14 cellular contexts compared by ENCODE assay signal in the genomic region with DNA sequence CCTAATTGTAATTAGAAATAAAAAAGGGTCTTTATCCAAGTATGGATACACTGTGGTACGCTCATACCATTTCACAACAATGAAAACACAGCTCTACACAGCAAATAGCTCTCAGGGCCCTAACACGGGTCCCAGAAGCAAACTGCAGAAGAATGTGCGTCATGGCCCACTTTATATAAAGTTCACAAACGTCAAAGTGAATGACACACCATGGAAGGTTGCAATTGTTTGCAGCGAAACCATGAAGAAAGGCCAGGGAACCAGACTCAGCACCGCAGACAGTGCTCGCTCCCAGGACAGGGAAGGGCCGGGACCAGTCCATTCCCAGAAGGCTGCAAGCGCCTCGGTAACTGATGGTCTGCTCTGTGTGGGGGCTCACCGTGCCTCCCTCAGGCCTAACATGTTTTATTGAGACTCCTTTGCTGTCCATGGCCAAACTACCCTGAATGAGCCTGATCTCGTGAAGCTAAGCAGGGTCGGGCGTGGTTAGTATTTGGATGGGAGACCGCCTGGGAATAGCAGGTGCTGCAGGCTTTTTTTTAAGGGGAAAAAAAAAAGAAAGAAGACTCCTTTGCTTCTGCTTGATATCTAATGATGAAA. TPM values are rescaled to one million over a fixed set of nuclear protein-coding genes. Genes with fewer than 3 reads are reported as not detected.
DNase-seq lines count a peak whose midpoint lies in the region; ATAC-seq, FAIRE-seq and TF ChIP-seq lines count a peak whose summit lies in the region.
"Had no signal": no experiment of that assay in that cellular context is flagged by ENCODE, and none has a peak within 500 bp of the region (broad histone marks: within the 10 kb centered on the region; RNA-seq: fewer than 3 reads in every experiment).

No MANE protein-coding gene starts in this region.

- H3K4me3 Mint-ChIP-seq in MCF 10A (ENCODE audit: unreplicated experiment) (no peak overlapping the region), neural progenitor cell (peak overlapping the region; percentile 43)
- H3K4me3 Mint-ChIP-seq: naive thymus-derived CD8-positive, alpha-beta T cell; T-helper 2 cell treated with Interferon-gamma antibody and Interleukin-4, amounts not matched to agents 5 μg/mL and 100 μg/mL, for 36 hours had no signal

- no peak overlapping the region for H3K4me2 ChIP-seq in neural progenitor cell

- H3K27ac Mint-ChIP-seq in MCF 10A (ENCODE audit: low read depth, unreplicated experiment), result no peak overlapping the region
- peak overlapping the region; percentile 78 for H3K27ac Mint-ChIP-seq in neural progenitor cell
- H3K27ac Mint-ChIP-seq: naive thymus-derived CD8-positive, alpha-beta T cell; T-helper 2 cell treated with Interferon-gamma antibody and Interleukin-4, amounts not matched to agents 5 μg/mL and 100 μg/mL, for 36 hours had no signal

- FAIRE-seq in pancreas (lab: Jason Lieb, UNC), result no peak

- no peak overlapping the region for H3K9ac ChIP-seq in neural progenitor cell

- no peak for DNase-seq in breast epithelium (ENCODE audit: low spot score in 2 of 2)
- DNase-seq in MCF 10A (ENCODE audit: unreplicated experiment), result no peak
- peak; percentile 54 for DNase-seq in choroid plexus epithelial cell (ENCODE audit: low read depth)
- DNase-seq in neural progenitor cell (ENCODE audit: low spot score), result no peak
- no peak for DNase-seq in upper lobe of right lung
- no peak for DNase-seq in HuH-7 (ENCODE audit: low spot score)
- DNase-seq in GM13977 (ENCODE audit: low spot score), result no peak
- DNase-seq in pancreas, result no peak
- DNase-seq: NCI-H1092; NK-92 treated with Interleukin-12 subunit alpha and Interleukin-12 subunit beta, amount 100 ng/mL, for 24 hours; stimulated activated naive CD4-positive, alpha-beta T cell treated with Interleukin-2 at 50 U/mL for 16 hours had no signal

- in situ Hi-C loops in GM13977 (cut with MboI; ENCODE audit: low pct_unique_long_range_greater_than_20kb, low sequenced_read_pairs, unreplicated experiment), result no loop called here

- BruUV-seq in MCF 10A (replicated peaks; lab: Mats Ljungman, UMichigan), result no TSS peak

- 80 to 94% methylated on average over 15 of the region's 15 CpGs for WGBS in pancreas, 2 donors

- POLR2A ChIA-PET in MCF 10A (lab: Yijun Ruan, JAX), result no interaction called here

- H3K9me3 ChIP-seq in breast epithelium (no peaks in the 10 kb centered on the region), neural progenitor cell (ENCODE audit: low read depth) (no peaks in the 10 kb centered on the region), upper lobe of right lung (no peaks in the 10 kb centered on the region), pancreas (no peaks in the 10 kb centered on the region)

- peaks cover 14% of the 10 kb centered on the region for H3K4me1 Mint-ChIP-seq in MCF 10A (ENCODE audit: insufficient read depth, unreplicated experiment)
- peaks cover 45% of the 10 kb centered on the region for H3K4me1 Mint-ChIP-seq in neural progenitor cell

- ATAC-seq in upper lobe of right lung (no peak), pancreas (no peak)
- ATAC-seq: naive thymus-derived CD8-positive, alpha-beta T cell had no signal

- intact Hi-C loops in breast epithelium (cut with DNase I; ENCODE audit: low total_unique reads) (no loop called here), MCF 10A (cut with micrococcal nuclease) (no loop called here), upper lobe of right lung (cut with DNase I) (no loop called here), pancreas (cut with DNase I) (no loop called here)

- H4K20me1 ChIP-seq in neural progenitor cell (ENCODE audit: low read depth), result no peaks in the 10 kb centered on the region

- H3K9me3 Mint-ChIP-seq in MCF 10A (ENCODE audit: unreplicated experiment), result no peaks in the 10 kb centered on the region
- no peaks in the 10 kb centered on the region for H3K9me3 Mint-ChIP-seq in neural progenitor cell
- H3K9me3 Mint-ChIP-seq: naive thymus-derived CD8-positive, alpha-beta T cell; T-helper 2 cell treated with Interferon-gamma antibody and Interleukin-4, amounts not matched to agents 5 μg/mL and 100 μg/mL, for 36 hours had no signal

- no peaks in the 10 kb centered on the region for H3K79me2 ChIP-seq in neural progenitor cell (ENCODE audit: low read depth)

- no peaks in the 10 kb centered on the region for H3K4me1 ChIP-seq in breast epithelium
- H3K4me1 ChIP-seq in neural progenitor cell, result peaks cover 19% of the 10 kb centered on the region
- H3K4me1 ChIP-seq in upper lobe of right lung, result peaks cover 17% of the 10 kb centered on the region
- H3K4me1 ChIP-seq in pancreas, result no peaks in the 10 kb centered on the region

- H3K36me3 Mint-ChIP-seq in MCF 10A (ENCODE audit: insufficient read depth, unreplicated experiment) (peaks cover 20% of the 10 kb centered on the region), neural progenitor cell (peaks cover 8% of the 10 kb centered on the region)

- H3K36me3 ChIP-seq in breast epithelium, result peaks cover 4% of the 10 kb centered on the region
- H3K36me3 ChIP-seq in neural progenitor cell, result no peaks in the 10 kb centered on the region
- H3K36me3 ChIP-seq in upper lobe of right lung, result peaks cover 47% of the 10 kb centered on the region
- H3K36me3 ChIP-seq in pancreas, result peaks cover 0 to 34% (median 18%) of the 10 kb centered on the region in 3 donors

- no peak for TF ChIP-seq POLR2A in breast epithelium (IDR thresholded peaks at IDR 0.05)

- H3K27me3 Mint-ChIP-seq in MCF 10A (ENCODE audit: insufficient read depth, unreplicated experiment), result no peaks in the 10 kb centered on the region
- peaks cover 10% of the 10 kb centered on the region for H3K27me3 Mint-ChIP-seq in neural progenitor cell (ENCODE audit: insufficient read depth, low read depth)
- H3K27me3 Mint-ChIP-seq: naive thymus-derived CD8-positive, alpha-beta T cell had no signal

- H3K27me3 ChIP-seq in breast epithelium (no peaks in the 10 kb centered on the region), neural progenitor cell (no peaks in the 10 kb centered on the region), upper lobe of right lung (no peaks in the 10 kb centered on the region), pancreas (no peaks in the 10 kb centered on the region)

- CTCF ChIA-PET in MCF 10A (lab: Yijun Ruan, JAX), result interaction anchor here (0.6 to 3.0 kb wide), 3 partner anchors 10 to 151 kb away, joined by 3 to 14 read pairs (median 11); no protein-coding TSS in a partner anchor

- TF ChIP-seq CTCF in breast epithelium (IDR thresholded peaks at IDR 0.05) (no peak), MCF 10A (IDR thresholded peaks at IDR 0.05; ENCODE audit: unreplicated experiment) (no peak), choroid plexus epithelial cell (conservative IDR thresholded peaks at IDR 0.05; ENCODE audit: low read depth, low read length) (no peak), neural progenitor cell (IDR thresholded peaks at IDR 0.05) (no peak), upper lobe of right lung (IDR thresholded peaks at IDR 0.05) (no peak), GM13977 (IDR thresholded peaks at IDR 0.05; ENCODE audit: extremely low read depth, insufficient read depth, missing control alignments) (no peak), pancreas (IDR thresholded peaks at IDR 0.05) (no peak)

- peak overlapping the region; percentile 48 to 59 for H3K27ac ChIP-seq in breast epithelium
- no peak overlapping the region for H3K27ac ChIP-seq in neural progenitor cell
- H3K27ac ChIP-seq in upper lobe of right lung, result peak overlapping the region; percentile 11
- H3K27ac ChIP-seq in pancreas, result no peak overlapping the region
- H3K27ac ChIP-seq: HL-60 had no signal

- no peak overlapping the region for H2AFZ ChIP-seq in neural progenitor cell (replicated peaks)

- H3K4me3 ChIP-seq in breast epithelium (no peak overlapping the region), choroid plexus epithelial cell (ENCODE audit: low read depth, low read length) (no peak overlapping the region), neural progenitor cell (no peak overlapping the region), upper lobe of right lung (no peak overlapping the region), pancreas (no peak overlapping the region)

- peaks cover 10% of the 10 kb centered on the region for H3F3A ChIP-seq in neural progenitor cell (ENCODE audit: low read depth)

RNA-seq across cellular contexts. Expression of a gene that starts 47.8 kb away (rescaled TPM):
- total RNA-seq in breast epithelium, result 10 to 100 TPM; 24.0 to 69.4 (median 47.9) TPM
- 17.9 TPM in 2 replicates for total RNA-seq in MCF 10A (2022)
- 14.0 and 20.1 TPM in 2 replicates for total RNA-seq in neural progenitor cell (ENCODE audit: low replicate concordance)
- 21.6 TPM for total RNA-seq in upper lobe of right lung
- total RNA-seq in pancreas, result 10 to 100 TPM; 16.1 to 23.5 (median 18.3) TPM
- 10 to 100 TPM; 20.5 to 24.8 TPM for polyA plus RNA-seq in pancreas

RNA-seq across cellular contexts. Expression of a gene that starts 47.9 kb away (rescaled TPM):
- total RNA-seq in breast epithelium (10 to 100 TPM; 24.6 to 47.7 (median 28.2) TPM), MCF 10A (2022) (23.2 and 24.4 TPM in 2 replicates), neural progenitor cell (ENCODE audit: low replicate concordance) (19.9 and 24.2 TPM in 2 replicates), upper lobe of right lung (24.2 TPM), pancreas (10 to 100 TPM in 2 of 6 donors, 1 to 10 TPM in 4; 6.1 to 14.0 (median 9.2) TPM)
- polyA plus RNA-seq in pancreas, result 1 to 10 TPM; 7.0 to 8.6 TPM

Comparison
In these comparisons a context has a peak if more than half of its experiments do, and no peak if none do; other contexts are left out.
1. H3K27ac ChIP-seq: peak in breast epithelium (2 of 2) and upper lobe of right lung (single experiment); none in neural progenitor cell (single experiment) and pancreas (0 of 4).